In the genomic region with DNA sequence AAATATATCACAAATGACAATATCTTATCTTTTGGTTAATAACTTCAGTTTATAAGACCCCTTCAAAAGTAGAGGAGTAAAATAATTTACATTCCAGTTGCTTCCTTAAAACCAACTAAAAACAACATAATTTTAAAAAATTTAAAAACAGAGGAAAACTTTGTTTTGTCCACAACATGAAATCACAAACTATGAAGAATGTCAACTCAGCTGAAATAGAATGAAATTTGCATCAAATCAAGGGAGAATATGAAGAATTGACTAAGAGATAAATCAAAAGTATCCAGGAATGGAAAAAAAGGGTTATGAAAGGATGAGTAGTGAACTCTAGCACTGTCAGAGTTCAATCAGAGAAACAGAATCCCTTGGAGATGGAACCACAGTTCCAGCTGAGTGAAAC, we compare ENCODE assay signal across 8 cellular contexts.
"Had no signal": no experiment of that assay in that cellular context is flagged by ENCODE, and none has a peak within 500 bp of the region (broad histone marks: within the 10 kb centered on the region; RNA-seq: fewer than 3 reads in every experiment).

No MANE protein-coding gene starts in this region.

- H3K4me3 ChIP-seq: GM23248, HAP-1 had no signal

- H2AFZ ChIP-seq: GM23248 had no signal

- DNase-seq: GM23248, GOT3, H7, Karpas-422, KBM-7 had no signal

- H3K9me3 ChIP-seq: HAP-1 had no signal

- H3K4me2 ChIP-seq: KMS-11 had no signal

- H3K27ac ChIP-seq: GM23248, HL-60, KMS-11 had no signal

- H3K9ac ChIP-seq: GM23248, KMS-11 had no signal
